19 cellular contexts compared by ENCODE assay signal in genomic region chr6:4910060-4910746, GRCh38.
A peak's percentile ranks its signal among the peaks of the same experiment; 100 is the strongest.
DNase-seq lines count a peak whose midpoint lies in the region; ATAC-seq and TF ChIP-seq lines count a peak whose summit lies in the region.
"Had no signal": no experiment of that assay in that cellular context is flagged by ENCODE, and none has a peak within 500 bp of the region (broad histone marks: within the 10 kb centered on the region; RNA-seq: fewer than 3 reads in every experiment).

No MANE protein-coding gene starts in this region.

- no peaks in the 10 kb centered on the region for H3K9me3 Mint-ChIP-seq in WTC11
- H3K9me3 Mint-ChIP-seq in nephron, result no peaks in the 10 kb centered on the region
- H3K9me3 Mint-ChIP-seq: activated CD4-positive, alpha-beta memory T cell treated with anti-CD3 and anti-CD28 coated beads for 36 hours; stimulated activated naive B cell treated with anti-CD40 and anti-IgM and Interleukin-4, amounts not matched to agents 10 μg/mL and 1 μg/mL and 100 μg/mL, for 72 hours had no signal

- CTCF ChIA-PET in WTC11 (lab: Charles Lee), result no interaction called here

- POLR2A ChIA-PET in WTC11 (lab: Charles Lee), result no interaction called here

- ATAC-seq in WTC11, result no peak
- ATAC-seq: right cardiac atrium; stimulated activated naive B cell treated with anti-CD40 and anti-IgM and Interleukin-4, amounts not matched to agents 10 μg/mL and 1 μg/mL and 100 μg/mL, for 72 hours had no signal

- DNase-seq in DMS79 (lab: John Stamatoyannopoulos, UW) (peak; percentile 76), NCI-H187 treated with DMSO at 0.1 percent for 48 hours (lab: John Stamatoyannopoulos, UW) (peak; percentile 59), WTC11 (ENCODE audit: low spot score) (no peak), cerebellar nuclear complex (lab: John Stamatoyannopoulos, UW) (no peak), breast epithelium (ENCODE audit: low spot score in 2 of 2) (no peak), HuH-7.5 (ENCODE audit: low spot score) (no peak)
- DNase-seq in activated CD4-positive, alpha-beta T cell treated with anti-CD3 and anti-CD28 coated beads, Interleukin-2, amount 50 U/mL, for 4 hours, result no peak
- DNase-seq: activated CD4-positive, alpha-beta memory T cell treated with anti-CD3 and anti-CD28 coated beads for 36 hours; activated gamma-delta T cell; GF-D8; GOT3; kidney; MG63; NK-92 treated with Interleukin-12 subunit alpha and Interleukin-12 subunit beta, amount 100 ng/mL, for 24 hours; right cardiac atrium; SHP77 treated with DMSO at 0.1 percent for 48 hours; stimulated activated naive B cell treated with anti-CD40 and anti-IgM and Interleukin-4, amounts not matched to agents 10 μg/mL and 1 μg/mL and 100 μg/mL, for 72 hours had no signal

- H3K36me3 ChIP-seq in breast epithelium, result no peaks in the 10 kb centered on the region
- H3K36me3 ChIP-seq: MG63 had no signal

- H3K4me1 Mint-ChIP-seq in WTC11, result peaks cover 79% of the 10 kb centered on the region
- peaks cover 63% of the 10 kb centered on the region for H3K4me1 Mint-ChIP-seq in nephron

- H3K27ac ChIP-seq in breast epithelium, result no peak overlapping the region

- no peak for TF ChIP-seq POLR2A in breast epithelium (IDR thresholded peaks at IDR 0.05)

- H3K4me1 ChIP-seq in breast epithelium, result no peaks in the 10 kb centered on the region

- no peak overlapping the region for H3K4me3 Mint-ChIP-seq in WTC11
- no peak overlapping the region for H3K4me3 Mint-ChIP-seq in nephron
- H3K4me3 Mint-ChIP-seq: activated CD4-positive, alpha-beta memory T cell treated with anti-CD3 and anti-CD28 coated beads for 36 hours had no signal

- peak overlapping the region; percentile 31 for H3K27ac Mint-ChIP-seq in WTC11
- H3K27ac Mint-ChIP-seq in nephron, result peak overlapping the region; percentile 39 to 61 (median 51)
- H3K27ac Mint-ChIP-seq: activated CD4-positive, alpha-beta memory T cell treated with anti-CD3 and anti-CD28 coated beads for 36 hours had no signal

- H3K27me3 Mint-ChIP-seq in WTC11 (ENCODE audit: low read depth) (no peaks in the 10 kb centered on the region), nephron (ENCODE audit: low read depth) (no peaks in the 10 kb centered on the region)
- H3K27me3 Mint-ChIP-seq: activated CD4-positive, alpha-beta memory T cell treated with anti-CD3 and anti-CD28 coated beads for 36 hours; stimulated activated naive B cell treated with anti-CD40 and anti-IgM and Interleukin-4, amounts not matched to agents 10 μg/mL and 1 μg/mL and 100 μg/mL, for 72 hours had no signal

- intact Hi-C loops in breast epithelium (cut with DNase I; ENCODE audit: low total_unique reads), result no loop called here

- no peak overlapping the region for H3K4me3 ChIP-seq in breast epithelium
- H3K4me3 ChIP-seq: BLaER1, MG63 had no signal

- peaks cover 8% of the 10 kb centered on the region for H3K36me3 Mint-ChIP-seq in WTC11
- H3K36me3 Mint-ChIP-seq in nephron (ENCODE audit: low read depth), result peaks cover 24% of the 10 kb centered on the region

- H3K27me3 ChIP-seq in breast epithelium, result no peaks in the 10 kb centered on the region
- H3K27me3 ChIP-seq: BLaER1, MG63 had no signal

- H3K9me3 ChIP-seq in breast epithelium, result no peaks in the 10 kb centered on the region
- H3K9me3 ChIP-seq: MG63 had no signal

- TF ChIP-seq CTCF in WTC11 (IDR thresholded peaks at IDR 0.05) (no peak), nephron (IDR thresholded peaks at IDR 0.05; ENCODE audit: unreplicated experiment in 3 of 3) (no peak), breast epithelium (IDR thresholded peaks at IDR 0.05) (no peak)

TF ChIP-seq in WTC11, 78 proteins besides CTCF, POLR2A, EP300 and RAD21:
- TF ChIP-seq, protein P1, sequence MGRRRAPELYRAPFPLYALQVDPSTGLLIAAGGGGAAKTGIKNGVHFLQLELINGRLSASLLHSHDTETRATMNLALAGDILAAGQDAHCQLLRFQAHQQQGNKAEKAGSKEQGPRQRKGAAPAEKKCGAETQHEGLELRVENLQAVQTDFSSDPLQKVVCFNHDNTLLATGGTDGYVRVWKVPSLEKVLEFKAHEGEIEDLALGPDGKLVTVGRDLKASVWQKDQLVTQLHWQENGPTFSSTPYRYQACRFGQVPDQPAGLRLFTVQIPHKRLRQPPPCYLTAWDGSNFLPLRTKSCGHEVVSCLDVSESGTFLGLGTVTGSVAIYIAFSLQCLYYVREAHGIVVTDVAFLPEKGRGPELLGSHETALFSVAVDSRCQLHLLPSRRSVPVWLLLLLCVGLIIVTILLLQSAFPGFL (CRISPR knock-in tag; IDR thresholded peaks at IDR 0.05; ENCODE audit: borderline replicate concordance), result no peak
- TF ChIP-seq, protein P2, sequence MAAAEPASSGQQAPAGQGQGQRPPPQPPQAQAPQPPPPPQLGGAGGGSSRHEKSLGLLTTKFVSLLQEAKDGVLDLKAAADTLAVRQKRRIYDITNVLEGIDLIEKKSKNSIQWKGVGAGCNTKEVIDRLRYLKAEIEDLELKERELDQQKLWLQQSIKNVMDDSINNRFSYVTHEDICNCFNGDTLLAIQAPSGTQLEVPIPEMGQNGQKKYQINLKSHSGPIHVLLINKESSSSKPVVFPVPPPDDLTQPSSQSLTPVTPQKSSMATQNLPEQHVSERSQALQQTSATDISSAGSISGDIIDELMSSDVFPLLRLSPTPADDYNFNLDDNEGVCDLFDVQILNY (CRISPR knock-in tag; IDR thresholded peaks at IDR 0.05), result no peak

Comparison
In these comparisons a context has a peak if more than half of its experiments do, and no peak if none do; other contexts are left out.
1. DNase-seq: peak in DMS79 (single experiment) and NCI-H187 treated with DMSO at 0.1 percent for 48 hours (single experiment); none in WTC11 (single experiment), activated CD4-positive, alpha-beta T cell treated with anti-CD3 and anti-CD28 coated beads, Interleukin-2, amount 50 U/mL, for 4 hours (0 of 2), cerebellar nuclear complex (0 of 2), breast epithelium (0 of 2) and HuH-7.5 (single experiment).